10 cellular contexts compared by ENCODE assay signal in genomic region chr5:77282337-77283027, GRCh38.
DNase-seq lines count a peak whose midpoint lies in the region; ATAC-seq and TF ChIP-seq lines count a peak whose summit lies in the region.
"Had no signal": no experiment of that assay in that cellular context is flagged by ENCODE, and none has a peak within 500 bp of the region (broad histone marks: within the 10 kb centered on the region; RNA-seq: fewer than 3 reads in every experiment).

No MANE protein-coding gene starts in this region.

- no peaks in the 10 kb centered on the region for H3K36me3 ChIP-seq in GM23338 (ENCODE audit: insufficient read depth)
- no peaks in the 10 kb centered on the region for H3K36me3 ChIP-seq in fibroblast of lung (ENCODE audit: control insufficient read depth, insufficient read depth, low read length)
- H3K36me3 ChIP-seq in CD8-positive, alpha-beta T cell (ENCODE audit: insufficient read depth, low read length) = no peaks in the 10 kb centered on the region

- no peaks in the 10 kb centered on the region for H3K27me3 Mint-ChIP-seq in GM23338 (ENCODE audit: insufficient read depth, low read depth, poor library complexity)
- H3K27me3 Mint-ChIP-seq in CD8-positive, alpha-beta T cell (ENCODE audit: low read depth) = no peaks in the 10 kb centered on the region

- H3K4me1 ChIP-seq in GM23338 (ENCODE audit: insufficient read depth) (no peaks in the 10 kb centered on the region), fibroblast of lung (ENCODE audit: control insufficient read depth, extremely low read depth, insufficient read depth, low read length) (peaks cover 8% of the 10 kb centered on the region)
- no peaks in the 10 kb centered on the region for H3K4me1 ChIP-seq in CD8-positive, alpha-beta T cell (ENCODE audit: insufficient read depth, low read length)

- H3K27ac ChIP-seq in GM23338 (ENCODE audit: low read depth) = no peak overlapping the region
- peak overlapping the region; percentile 29 for H3K27ac ChIP-seq in fibroblast of lung (ENCODE audit: insufficient read depth, low read length)
- no peak overlapping the region for H3K27ac ChIP-seq in CD8-positive, alpha-beta T cell (ENCODE audit: low read depth, low read length)
- H3K27ac ChIP-seq: KMS-11 had no signal

- H3K4me2 ChIP-seq in GM23338 = no peak overlapping the region
- peak overlapping the region; percentile 0 for H3K4me2 ChIP-seq in fibroblast of lung (ENCODE audit: extremely low read depth, insufficient read depth, low read length)
- H3K4me2 ChIP-seq: KMS-11 had no signal

- H4K20me1 ChIP-seq in GM23338 (replicated peaks; ENCODE audit: insufficient read depth) (no peaks in the 10 kb centered on the region), fibroblast of lung (ENCODE audit: control insufficient read depth, extremely low read depth, insufficient read depth, low read length) (no peaks in the 10 kb centered on the region)

- no peak overlapping the region for H3K4me3 ChIP-seq in GM23338
- no peak overlapping the region for H3K4me3 ChIP-seq in fibroblast of lung (replicated peaks in 1 of 4; ENCODE audit: control extremely low read depth in 1 of 4, insufficient read depth in 1 of 4, low read depth in 3 of 4, low read length in 4 of 4)
- H3K4me3 ChIP-seq in retinal pigment epithelial cell (ENCODE audit: low read length) = no peak overlapping the region
- H3K4me3 ChIP-seq in CD8-positive, alpha-beta T cell (ENCODE audit: low read depth, low read length) = no peak overlapping the region

- ATAC-seq in GM23338 (peak; percentile 90), HG02623 (IDR thresholded peaks at IDR 0.05; ENCODE audit: unreplicated experiment) (no peak)
- ATAC-seq in CD8-positive, alpha-beta T cell = no peak

- no peaks in the 10 kb centered on the region for H3K27me3 ChIP-seq in GM23338 (ENCODE audit: insufficient read depth)
- no peaks in the 10 kb centered on the region for H3K27me3 ChIP-seq in fibroblast of lung (ENCODE audit: control insufficient read depth, insufficient read depth, low read length)
- H3K27me3 ChIP-seq in CD8-positive, alpha-beta T cell (ENCODE audit: insufficient read depth, low read length) = no peaks in the 10 kb centered on the region

- CTCF ChIA-PET in CD8-positive, alpha-beta T cell (lab: Charles Lee) = no interaction called here

- H3K36me3 Mint-ChIP-seq in GM23338 (ENCODE audit: low read depth) = no peaks in the 10 kb centered on the region
- H3K36me3 Mint-ChIP-seq in CD8-positive, alpha-beta T cell = no peaks in the 10 kb centered on the region

- no peaks in the 10 kb centered on the region for H3F3A ChIP-seq in GM23338 (replicated peaks; ENCODE audit: low read depth)

- intact Hi-C loops in CD8-positive, alpha-beta T cell (cut with DNase I, micrococcal nuclease) = no loop called here

- H3K4me1 Mint-ChIP-seq in GM23338 = peaks cover 7% of the 10 kb centered on the region; the same call in 2 of the 3 replicates
- H3K4me1 Mint-ChIP-seq in CD8-positive, alpha-beta T cell (ENCODE audit: low read depth) = peaks cover 7% of the 10 kb centered on the region

- H2AFZ ChIP-seq in GM23338 (no peak overlapping the region), fibroblast of lung (ENCODE audit: low read length) (no peak overlapping the region)

- no peak overlapping the region for H3K27ac Mint-ChIP-seq in GM23338
- H3K27ac Mint-ChIP-seq in CD8-positive, alpha-beta T cell = no peak overlapping the region

- H3K9me3 ChIP-seq in fibroblast of lung (ENCODE audit: control insufficient read depth, insufficient read depth, low read depth, low read length) = no peaks in the 10 kb centered on the region
- H3K9me3 ChIP-seq in CD8-positive, alpha-beta T cell (ENCODE audit: low read length) = no peaks in the 10 kb centered on the region

- H3K9me3 Mint-ChIP-seq in GM23338 = no peaks in the 10 kb centered on the region
- no peaks in the 10 kb centered on the region for H3K9me3 Mint-ChIP-seq in CD8-positive, alpha-beta T cell

- no peak overlapping the region for H3K9ac ChIP-seq in fibroblast of lung (ENCODE audit: insufficient read depth, low read length)
- H3K9ac ChIP-seq: KMS-11 had no signal

- POLR2A ChIA-PET in CD8-positive, alpha-beta T cell (lab: Charles Lee) = no interaction called here

- TF ChIP-seq CTCF in GM23338 (conservative IDR thresholded peaks at IDR 0.05; ENCODE audit: low read depth in 2 of 2) (peak in 1 of 2 experiments; percentile 25; a peak in 2 of 4 replicates), fibroblast of lung (conservative IDR thresholded peaks at IDR 0.05 in 1 of 2, IDR thresholded peaks at IDR 0.05 in 1 of 2; ENCODE audit: low read depth in 1 of 2, low read length in 2 of 2) (peak; percentile 53 to 61), retinal pigment epithelial cell (conservative IDR thresholded peaks at IDR 0.05; ENCODE audit: low read depth, low read length) (peak; percentile 26)
- TF ChIP-seq CTCF in CD8-positive, alpha-beta T cell (IDR thresholded peaks at IDR 0.05) = no peak

- no peaks in the 10 kb centered on the region for H3K9me2 ChIP-seq in GM23338 (ENCODE audit: insufficient read depth)

- H3K4me3 Mint-ChIP-seq in GM23338 = no peak overlapping the region
- no peak overlapping the region for H3K4me3 Mint-ChIP-seq in CD8-positive, alpha-beta T cell

- H3K79me2 ChIP-seq in GM23338 (replicated peaks; ENCODE audit: insufficient read depth) (no peaks in the 10 kb centered on the region), fibroblast of lung (ENCODE audit: control insufficient read depth, insufficient read depth, low read length) (no peaks in the 10 kb centered on the region)

- DNase-seq in GM23338 (ENCODE audit: low spot score) (peak; percentile 27), fibroblast of lung (ENCODE audit: low read depth in 2 of 2) (peak; percentile 50 to 79), retinal pigment epithelial cell (ENCODE audit: low read depth) (no peak), NCI-H510A treated with DMSO at 0.1 percent for 48 hours (lab: John Stamatoyannopoulos, UW) (no peak), GDM1 (lab: John Stamatoyannopoulos, UW) (no peak)
- no peak for DNase-seq in CD8-positive, alpha-beta T cell
- DNase-seq: effector memory CD4-positive, alpha-beta T cell had no signal

TF ChIP-seq in GM23338, 12 proteins besides CTCF, POLR2A, EP300 and RAD21:
- TF ChIP-seq EZH2 (IDR thresholded peaks at IDR 0.05; ENCODE audit: low read depth, unreplicated experiment) = no peak

TF ChIP-seq in PFSK-1, 5 proteins besides CTCF, POLR2A, EP300 and RAD21:
- TF ChIP-seq, protein P1, sequence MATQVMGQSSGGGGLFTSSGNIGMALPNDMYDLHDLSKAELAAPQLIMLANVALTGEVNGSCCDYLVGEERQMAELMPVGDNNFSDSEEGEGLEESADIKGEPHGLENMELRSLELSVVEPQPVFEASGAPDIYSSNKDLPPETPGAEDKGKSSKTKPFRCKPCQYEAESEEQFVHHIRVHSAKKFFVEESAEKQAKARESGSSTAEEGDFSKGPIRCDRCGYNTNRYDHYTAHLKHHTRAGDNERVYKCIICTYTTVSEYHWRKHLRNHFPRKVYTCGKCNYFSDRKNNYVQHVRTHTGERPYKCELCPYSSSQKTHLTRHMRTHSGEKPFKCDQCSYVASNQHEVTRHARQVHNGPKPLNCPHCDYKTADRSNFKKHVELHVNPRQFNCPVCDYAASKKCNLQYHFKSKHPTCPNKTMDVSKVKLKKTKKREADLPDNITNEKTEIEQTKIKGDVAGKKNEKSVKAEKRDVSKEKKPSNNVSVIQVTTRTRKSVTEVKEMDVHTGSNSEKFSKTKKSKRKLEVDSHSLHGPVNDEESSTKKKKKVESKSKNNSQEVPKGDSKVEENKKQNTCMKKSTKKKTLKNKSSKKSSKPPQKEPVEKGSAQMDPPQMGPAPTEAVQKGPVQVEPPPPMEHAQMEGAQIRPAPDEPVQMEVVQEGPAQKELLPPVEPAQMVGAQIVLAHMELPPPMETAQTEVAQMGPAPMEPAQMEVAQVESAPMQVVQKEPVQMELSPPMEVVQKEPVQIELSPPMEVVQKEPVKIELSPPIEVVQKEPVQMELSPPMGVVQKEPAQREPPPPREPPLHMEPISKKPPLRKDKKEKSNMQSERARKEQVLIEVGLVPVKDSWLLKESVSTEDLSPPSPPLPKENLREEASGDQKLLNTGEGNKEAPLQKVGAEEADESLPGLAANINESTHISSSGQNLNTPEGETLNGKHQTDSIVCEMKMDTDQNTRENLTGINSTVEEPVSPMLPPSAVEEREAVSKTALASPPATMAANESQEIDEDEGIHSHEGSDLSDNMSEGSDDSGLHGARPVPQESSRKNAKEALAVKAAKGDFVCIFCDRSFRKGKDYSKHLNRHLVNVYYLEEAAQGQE (IDR thresholded peaks at IDR 0.05; ENCODE audit: insufficient read depth in 1 of 2, low read depth in 2 of 2, low read length in 2 of 2) = no peak
- TF ChIP-seq TAF1 (IDR thresholded peaks at IDR 0.05; ENCODE audit: borderline replicate concordance, insufficient read depth, low read length) (no peak), POLR2AphosphoS5 (IDR thresholded peaks at IDR 0.05; ENCODE audit: low read depth, low read length) (no peak), FOXP2 (optimal IDR thresholded peaks at IDR 0.05; ENCODE audit: borderline replicate concordance, extremely low read depth, extremely low read length, insufficient read depth) (peak; percentile 51), SIN3A (IDR thresholded peaks at IDR 0.05; ENCODE audit: borderline replicate concordance, insufficient read depth, low read length) (no peak)

Comparison
In these comparisons a context has a peak if more than half of its experiments do, and no peak if none do; other contexts are left out.
1. DNase-seq: peak in GM23338 (single experiment) and fibroblast of lung (2 of 2); none in retinal pigment epithelial cell (single experiment), NCI-H510A treated with DMSO at 0.1 percent for 48 hours (single experiment), CD8-positive, alpha-beta T cell (0 of 7) and GDM1 (single experiment).